Comparison of ENCODE assay signal across 8 cellular contexts in genomic region chr16:21599994-21600773, GRCh38. TPM values are rescaled to one million over a fixed set of nuclear protein-coding genes. Genes with fewer than 3 reads are reported as not detected.
A peak's percentile ranks its signal among the peaks of the same experiment; 100 is the strongest.
DNase-seq lines count a peak whose midpoint lies in the region.

No MANE protein-coding gene starts in this region.

- no peaks in the 10 kb centered on the region for H3K27me3 Mint-ChIP-seq in activated CD4-positive, alpha-beta T cell treated with anti-CD3 and anti-CD28 coated beads, Interleukin-2, amount 10 ng/mL, durations not matched to agents 24 days and 14 days

- H3K27ac Mint-ChIP-seq in activated CD4-positive, alpha-beta T cell treated with anti-CD3 and anti-CD28 coated beads, Interleukin-2, amount 10 ng/mL, durations not matched to agents 24 days and 14 days: peak overlapping the region; percentile 93

- H3K36me3 ChIP-seq in HAP-1 (replicated peaks): peaks cover 5% of the 10 kb centered on the region; the same call in 1 of the 2 replicates
- no peaks in the 10 kb centered on the region for H3K36me3 ChIP-seq in neuron (ENCODE audit: insufficient read depth, low read length)

- H3K4me3 Mint-ChIP-seq in activated CD4-positive, alpha-beta T cell treated with anti-CD3 and anti-CD28 coated beads, Interleukin-2, amount 10 ng/mL, durations not matched to agents 24 days and 14 days: peak overlapping the region; percentile 97

- H3K36me3 Mint-ChIP-seq in activated CD4-positive, alpha-beta T cell treated with anti-CD3 and anti-CD28 coated beads, Interleukin-2, amount 10 ng/mL, durations not matched to agents 24 days and 14 days (ENCODE audit: low read depth): peaks cover 1% of the 10 kb centered on the region

- H3K4me3 ChIP-seq in HAP-1: peak overlapping the region; percentile 77
- peak overlapping the region; percentile 63 for H3K4me3 ChIP-seq in neuron (ENCODE audit: low read length)

- in situ Hi-C loops in HAP-1 (cut with MboI; ENCODE audit: low sequenced_read_pairs): no loop called here

- no peaks in the 10 kb centered on the region for H3K9me3 ChIP-seq in HAP-1
- H3K9me3 ChIP-seq in neuron (ENCODE audit: low read length): no peaks in the 10 kb centered on the region

- DNase-seq in activated CD8-positive, alpha-beta memory T cell treated with anti-CD3 and anti-CD28 coated beads, Interleukin-2, amount 50 U/mL, for 48 hours: peak; percentile 64
- DNase-seq in activated CD8-positive, alpha-beta memory T cell treated with anti-CD3 and anti-CD28 coated beads for 24 hours: no peak
- DNase-seq in HAP-1 (ENCODE audit: low spot score in 2 of 2): no peak
- peak; percentile 12 for DNase-seq in LHCN-M2 (ENCODE audit: low read depth)
- peak; percentile 70 for DNase-seq in activated CD4-positive, alpha-beta T cell treated with anti-CD3 and anti-CD28 coated beads, Interleukin-2, amount 10 ng/mL, durations not matched to agents 24 days and 14 days
- DNase-seq in fibroblast of gingiva (ENCODE audit: low read depth): peak; percentile 22
- no peak for DNase-seq in ecto neural progenitor cell (ENCODE audit: low spot score)

- H3K9me3 Mint-ChIP-seq in activated CD4-positive, alpha-beta T cell treated with anti-CD3 and anti-CD28 coated beads, Interleukin-2, amount 10 ng/mL, durations not matched to agents 24 days and 14 days: no peaks in the 10 kb centered on the region

- no peaks in the 10 kb centered on the region for H3K27me3 ChIP-seq in HAP-1 (ENCODE audit: low read depth)
- H3K27me3 ChIP-seq in neuron (ENCODE audit: insufficient read depth, low read length): no peaks in the 10 kb centered on the region

- H2AFZ ChIP-seq in neuron (ENCODE audit: low read depth, low read length): peak overlapping the region; percentile 20

- peaks cover 20% of the 10 kb centered on the region for H3K4me1 ChIP-seq in HAP-1
- peaks cover 27% of the 10 kb centered on the region for H3K4me1 ChIP-seq in neuron (ENCODE audit: insufficient read depth, low read length)

- intact Hi-C loops in activated CD4-positive, alpha-beta T cell treated with anti-CD3 and anti-CD28 coated beads, Interleukin-2, amount 10 ng/mL, durations not matched to agents 24 days and 14 days (cut with micrococcal nuclease): loop anchor here (1.0 to 10.0 kb wide), 5 partner anchors 9 to 591 kb away; partner anchors contain the start of gene UQCRC2

- H3K4me1 Mint-ChIP-seq in activated CD4-positive, alpha-beta T cell treated with anti-CD3 and anti-CD28 coated beads, Interleukin-2, amount 10 ng/mL, durations not matched to agents 24 days and 14 days: peaks cover 45% of the 10 kb centered on the region

RNA-seq across cellular contexts. Expression of gene METTL9, which starts 0.8 kb away (rescaled TPM):
- 190 and 216 TPM in 2 replicates for total RNA-seq in LHCN-M2 (2014; rRNA removed)
- 69.7 TPM for polyA plus RNA-seq in LHCN-M2 (2012)
- total RNA-seq in activated CD4-positive, alpha-beta T cell treated with anti-CD3 and anti-CD28 coated beads, Interleukin-2, amount 10 ng/mL, durations not matched to agents 24 days and 14 days: 65.6 and 66.7 TPM in 2 replicates

RNA-seq across cellular contexts. Expression of gene IGSF6, which starts 52.2 kb away (rescaled TPM):
- total RNA-seq in LHCN-M2 (2014; rRNA removed): not detected in 2 replicates
- polyA plus RNA-seq in LHCN-M2 (2012): 0.17 TPM
- not detected in 2 replicates for total RNA-seq in activated CD4-positive, alpha-beta T cell treated with anti-CD3 and anti-CD28 coated beads, Interleukin-2, amount 10 ng/mL, durations not matched to agents 24 days and 14 days

Comparison
In these comparisons a context has a peak if more than half of its experiments do, and no peak if none do; other contexts are left out.
1. DNase-seq: peak in activated CD8-positive, alpha-beta memory T cell treated with anti-CD3 and anti-CD28 coated beads, Interleukin-2, amount 50 U/mL, for 48 hours (single experiment), LHCN-M2 (single experiment), activated CD4-positive, alpha-beta T cell treated with anti-CD3 and anti-CD28 coated beads, Interleukin-2, amount 10 ng/mL, durations not matched to agents 24 days and 14 days (single experiment) and fibroblast of gingiva (single experiment); none in activated CD8-positive, alpha-beta memory T cell treated with anti-CD3 and anti-CD28 coated beads for 24 hours (single experiment), HAP-1 (0 of 2) and ecto neural progenitor cell (single experiment).